19 cellular contexts compared by ENCODE assay signal in the genomic region with DNA sequence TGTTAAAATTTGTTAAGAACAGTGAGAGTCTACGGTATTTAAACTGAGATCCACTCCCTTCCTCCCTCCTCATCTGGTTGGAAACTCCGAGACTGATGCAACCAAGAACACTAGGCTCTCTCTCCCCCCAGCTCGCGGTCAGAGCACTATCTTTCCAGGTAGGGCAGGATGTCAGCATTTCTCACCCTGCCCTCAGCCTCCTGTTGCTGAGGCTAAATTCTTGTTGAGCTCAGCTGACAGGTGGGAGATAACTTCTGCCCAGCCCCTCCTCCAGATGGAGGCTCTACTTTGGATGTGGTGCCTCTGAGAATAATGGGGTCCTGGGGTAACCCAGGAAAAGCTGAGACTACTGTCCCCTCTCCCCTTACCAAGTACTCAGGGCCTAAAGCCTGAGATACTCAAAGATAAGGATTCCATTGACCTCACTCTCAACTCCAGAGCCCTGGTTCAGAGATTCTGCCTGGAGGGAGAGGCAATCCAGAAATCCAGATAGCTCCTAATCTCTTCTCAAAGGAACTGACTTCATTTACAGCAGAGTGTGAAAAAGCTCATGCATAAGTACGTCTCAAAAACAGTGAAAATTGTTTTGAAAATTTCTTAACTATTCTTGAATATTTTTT.
DNase-seq lines count a peak whose midpoint lies in the region; ATAC-seq and TF ChIP-seq lines count a peak whose summit lies in the region.
"Had no signal": no experiment of that assay in that cellular context is flagged by ENCODE, and none has a peak within 500 bp of the region (broad histone marks: within the 10 kb centered on the region; RNA-seq: fewer than 3 reads in every experiment).

No MANE protein-coding gene starts in this region.

- no peak overlapping the region for H3K9ac ChIP-seq in HUES64 (ENCODE audit: low read depth, low read length)
- H3K9ac ChIP-seq: parathyroid adenoma had no signal

- H3K9me3 ChIP-seq in HUES64 (ENCODE audit: insufficient read depth, low read depth, low read length) (no peaks in the 10 kb centered on the region), body of pancreas (no peaks in the 10 kb centered on the region)

- H3K36me3 ChIP-seq in HUES64 (ENCODE audit: insufficient read depth, low read length) = no peaks in the 10 kb centered on the region
- H3K36me3 ChIP-seq in body of pancreas (replicated peaks in 1 of 2; ENCODE audit: insufficient read depth in 1 of 2, low read depth in 2 of 2) = no peaks in the 10 kb centered on the region

- intact Hi-C loops in body of pancreas (cut with DNase I) = no loop called here

- TF ChIP-seq POLR2A in body of pancreas (IDR thresholded peaks at IDR 0.05) = no peak

- peak overlapping the region; percentile 43; the same call in 1 of the 2 replicates for H3K27ac ChIP-seq in HUES64 (ENCODE audit: low read depth, low read length)
- H3K27ac ChIP-seq in body of pancreas = peak overlapping the region in 1 of 4 donors; percentile 34
- H3K27ac ChIP-seq: foreskin keratinocyte, parathyroid adenoma had no signal

- H3K27me3 ChIP-seq in HUES64 (ENCODE audit: insufficient read depth, low read length) (no peaks in the 10 kb centered on the region), body of pancreas (no peaks in the 10 kb centered on the region)
- H3K27me3 ChIP-seq: foreskin keratinocyte had no signal

- TF ChIP-seq CTCF in GM20000 (IDR thresholded peaks at IDR 0.05; ENCODE audit: extremely low read depth, missing control alignments) = peak; percentile 3
- TF ChIP-seq CTCF in body of pancreas (IDR thresholded peaks at IDR 0.05) = no peak

- 45% methylated on average over 4 of the region's 5 CpGs for whole genome bisulfite sequencing in HUES64
- 55 to 64% methylated on average over 5 of the region's 5 CpGs for WGBS in body of pancreas, 2 donors

- no peak for DNase-seq in GM20000 (ENCODE audit: low spot score)
- no peak for DNase-seq in body of pancreas
- DNase-seq in kidney tubule cell (ENCODE audit: low spot score) = peak; percentile 65
- no peak for DNase-seq in NCI-H1417 (lab: John Stamatoyannopoulos, UW)
- DNase-seq in NCI-H526 treated with DMSO at 0.1 percent for 48 hours (lab: John Stamatoyannopoulos, UW) = no peak
- DNase-seq: activated CD4-positive, alpha-beta T cell treated with anti-CD3 and anti-CD28 coated beads, Interleukin-2, amount 10 ng/mL, durations not matched to agents 7 days and 5 days; activated naive CD8-positive, alpha-beta T cell treated with anti-CD3 and anti-CD28 coated beads, Interleukin-2, amount 10 ng/mL, durations not matched to agents 7 days and 5 days; activated T-cell treated with anti-CD3 and anti-CD28 coated beads, Interleukin-2, amount 50 U/mL, for 4 hours; foreskin keratinocyte; naive thymus-derived CD4-positive, alpha-beta T cell; NCI-H1417 treated with DMSO at 0.1 percent for 48 hours; NCI-H2171; NCI-H774; stimulated activated CD4-positive, alpha-beta T cell treated with anti-CD3 and anti-CD28 coated beads, Interleukin-2, amount 100 ng/mL, for 24 hours had no signal

- ATAC-seq in body of pancreas = peak; percentile 52
- no peak for ATAC-seq in HG02610 (IDR thresholded peaks at IDR 0.05; ENCODE audit: unreplicated experiment)
- ATAC-seq: activated T-cell treated with anti-CD3 and anti-CD28 coated beads, Interleukin-2, amount 50 U/mL, for 4 hours; foreskin keratinocyte; HCT116; naive thymus-derived CD4-positive, alpha-beta T cell had no signal

- peaks cover 11% of the 10 kb centered on the region; the same call in 1 of the 2 replicates for H3K4me1 ChIP-seq in HUES64 (ENCODE audit: insufficient read depth, low read length)
- no peaks in the 10 kb centered on the region for H3K4me1 ChIP-seq in body of pancreas
- H3K4me1 ChIP-seq: foreskin keratinocyte, parathyroid adenoma had no signal

- H3K4me3 ChIP-seq in HUES64 (ENCODE audit: low read length) (no peak overlapping the region), body of pancreas (no peak overlapping the region)
- H3K4me3 ChIP-seq: lung had no signal
